Comparison of ENCODE assay signal across 8 cellular contexts in genomic region chr20:58906894-58907293, GRCh38. TPM values are rescaled to one million over a fixed set of nuclear protein-coding genes. Genes with fewer than 3 reads are reported as not detected.
DNase-seq lines count a peak whose midpoint lies in the region; ATAC-seq and TF ChIP-seq lines count a peak whose summit lies in the region.

No MANE protein-coding gene starts in this region.

- no peaks in the 10 kb centered on the region for H3K27me3 ChIP-seq in liver (ENCODE audit: control insufficient read depth in 4 of 4, insufficient read depth in 4 of 4, low read length in 3 of 4)

- TF ChIP-seq RAD21 in liver (IDR thresholded peaks at IDR 0.05), result no peak

- peak overlapping the region; percentile 77 for H3K27ac ChIP-seq in 22Rv1
- H3K27ac ChIP-seq in liver (ENCODE audit: low read depth in 1 of 2, low read length in 2 of 2), result peak overlapping the region; percentile 6 to 39

- no peak for TF ChIP-seq CTCF in 22Rv1 (IDR thresholded peaks at IDR 0.05)
- no peak for TF ChIP-seq CTCF in liver (IDR thresholded peaks at IDR 0.05; ENCODE audit: low read depth, low read length, missing input control)

- no peak overlapping the region for H3K4me3 ChIP-seq in liver (ENCODE audit: low read depth in 1 of 3, low read length in 3 of 3)

- ATAC-seq in GM21381 (IDR thresholded peaks at IDR 0.05; ENCODE audit: unreplicated experiment), result no peak

- H3K9ac ChIP-seq in liver (ENCODE audit: low read depth in 1 of 2, low read length in 2 of 2), result no peak overlapping the region

- DNase-seq in HPDE6-E6E7 (ENCODE audit: extremely low spot score), result peak; percentile 78
- peak; percentile 69 for DNase-seq in amniotic epithelial cell (ENCODE audit: low read depth)
- DNase-seq in COR-L47 (lab: John Stamatoyannopoulos, UW), result no peak
- no peak for DNase-seq in NCI-H2171 (lab: John Stamatoyannopoulos, UW)
- DNase-seq in mesenteric fat pad (ENCODE audit: low spot score), result no peak

- H3K4me1 ChIP-seq in liver (ENCODE audit: control insufficient read depth in 4 of 4, insufficient read depth in 4 of 4, low read length in 3 of 4), result peaks cover 0 to 6% (median 3%) of the 10 kb centered on the region in 4 donors

- H3K36me3 ChIP-seq in liver (ENCODE audit: control insufficient read depth in 4 of 4, insufficient read depth in 3 of 4, low read depth in 1 of 4, low read length in 3 of 4), result peaks cover 18 to 67% (median 58%) of the 10 kb centered on the region in 4 donors

- H3K9me3 ChIP-seq in liver (ENCODE audit: control insufficient read depth in 4 of 4, low read length in 3 of 4), result no peaks in the 10 kb centered on the region

- WGBS in liver, result 76% methylated on average over 3 of the region's 3 CpGs

TF ChIP-seq in liver, 16 proteins besides CTCF, POLR2A, EP300 and RAD21:
- TF ChIP-seq, protein P1, sequence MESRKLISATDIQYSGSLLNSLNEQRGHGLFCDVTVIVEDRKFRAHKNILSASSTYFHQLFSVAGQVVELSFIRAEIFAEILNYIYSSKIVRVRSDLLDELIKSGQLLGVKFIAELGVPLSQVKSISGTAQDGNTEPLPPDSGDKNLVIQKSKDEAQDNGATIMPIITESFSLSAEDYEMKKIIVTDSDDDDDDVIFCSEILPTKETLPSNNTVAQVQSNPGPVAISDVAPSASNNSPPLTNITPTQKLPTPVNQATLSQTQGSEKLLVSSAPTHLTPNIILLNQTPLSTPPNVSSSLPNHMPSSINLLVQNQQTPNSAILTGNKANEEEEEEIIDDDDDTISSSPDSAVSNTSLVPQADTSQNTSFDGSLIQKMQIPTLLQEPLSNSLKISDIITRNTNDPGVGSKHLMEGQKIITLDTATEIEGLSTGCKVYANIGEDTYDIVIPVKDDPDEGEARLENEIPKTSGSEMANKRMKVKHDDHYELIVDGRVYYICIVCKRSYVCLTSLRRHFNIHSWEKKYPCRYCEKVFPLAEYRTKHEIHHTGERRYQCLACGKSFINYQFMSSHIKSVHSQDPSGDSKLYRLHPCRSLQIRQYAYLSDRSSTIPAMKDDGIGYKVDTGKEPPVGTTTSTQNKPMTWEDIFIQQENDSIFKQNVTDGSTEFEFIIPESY (IDR thresholded peaks at IDR 0.05), result no peak
- no peak for TF ChIP-seq ATF3 (IDR thresholded peaks at IDR 0.05)
- no peak for TF ChIP-seq HNF4A (conservative IDR thresholded peaks at IDR 0.05)
- no peak for TF ChIP-seq EGR1 (IDR thresholded peaks at IDR 0.05; ENCODE audit: low read depth in 2 of 2)
- TF ChIP-seq, protein P2, sequence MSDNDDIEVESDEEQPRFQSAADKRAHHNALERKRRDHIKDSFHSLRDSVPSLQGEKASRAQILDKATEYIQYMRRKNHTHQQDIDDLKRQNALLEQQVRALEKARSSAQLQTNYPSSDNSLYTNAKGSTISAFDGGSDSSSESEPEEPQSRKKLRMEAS (IDR thresholded peaks at IDR 0.05), result no peak
- TF ChIP-seq FOXA2 (IDR thresholded peaks at IDR 0.05), result no peak
- no peak for TF ChIP-seq SP1 (IDR thresholded peaks at IDR 0.05)
- no peak for TF ChIP-seq YY1 (IDR thresholded peaks at IDR 0.05)
- TF ChIP-seq JUND (IDR thresholded peaks at IDR 0.05), result no peak
- no peak for TF ChIP-seq GABPA (IDR thresholded peaks at IDR 0.05 in 1 of 2, conservative IDR thresholded peaks at IDR 0.05 in 1 of 2)
- TF ChIP-seq FOXA1 (IDR thresholded peaks at IDR 0.05), result no peak

RNA-seq across cellular contexts. Expression of gene GNAS, which starts 54.4 kb away (rescaled TPM):
- total RNA-seq in liver (100 to 1,000 TPM; 234 to 360 TPM), mesenteric fat pad (697 TPM)
- polyA plus RNA-seq in liver, result 100 to 1,000 TPM; 115 to 321 TPM

RNA-seq across cellular contexts. Expression of gene GNAS-AS1, which starts 56.2 kb away (rescaled TPM):
- total RNA-seq in liver (under 1 TPM; 0.08 to 0.42 TPM), mesenteric fat pad (0.42 TPM)
- polyA plus RNA-seq in liver, result under 1 TPM in 1 of 2 donors, not detected in 1; 0.09 TPM

Comparison
In these comparisons a context has a peak if more than half of its experiments do, and no peak if none do; other contexts are left out.
1. DNase-seq: peak in HPDE6-E6E7 (single experiment) and amniotic epithelial cell (single experiment); none in COR-L47 (single experiment), NCI-H2171 (single experiment) and mesenteric fat pad (single experiment).